Comparison of ENCODE assay signal across 19 cellular contexts in genomic region chr2:2260691-2261268, GRCh38.
A peak's percentile ranks its signal among the peaks of the same experiment; 100 is the strongest.
DNase-seq lines count a peak whose midpoint lies in the region; FAIRE-seq and TF ChIP-seq lines count a peak whose summit lies in the region.
"Had no signal": no experiment of that assay in that cellular context is flagged by ENCODE, and none has a peak within 500 bp of the region (broad histone marks: within the 10 kb centered on the region; RNA-seq: fewer than 3 reads in every experiment).

No MANE protein-coding gene starts in this region.

- peaks cover 22% of the 10 kb centered on the region for H3K4me1 ChIP-seq in BLaER1
- no peaks in the 10 kb centered on the region for H3K4me1 ChIP-seq in CD8-positive, alpha-beta memory T cell (ENCODE audit: insufficient read depth, low read length)
- H3K4me1 ChIP-seq: Caco-2 had no signal

- CTCF ChIA-PET in CD8-positive, alpha-beta memory T cell (lab: Charles Lee) = no interaction called here

- DNase-seq in HT1080 (ENCODE audit: low read depth) (peak; percentile 57), RPMI7951 (ENCODE audit: low read depth) (peak; percentile 25), left kidney (ENCODE audit: low read depth, low spot score) (peak; percentile 62), GM12892 (ENCODE audit: insufficient read length) (no peak), NCI-H510A (lab: John Stamatoyannopoulos, UW) (no peak), anterior cingulate cortex (lab: John Stamatoyannopoulos, UW) (no peak)
- no peak for DNase-seq in CD8-positive, alpha-beta memory T cell
- DNase-seq: Caco-2, DMS153, H9, IMR-90, Karpas-422, NCI-H1417, NCI-H187 treated with DMSO at 0.1 percent for 48 hours, NCI-H226, NCI-H526, RPMI8226, SIG-M5 had no signal

- H3K27me3 ChIP-seq in BLaER1 = no peaks in the 10 kb centered on the region
- H3K27me3 ChIP-seq in CD8-positive, alpha-beta memory T cell (ENCODE audit: insufficient read depth, low read length, poor library complexity, severe bottlenecking) = no peaks in the 10 kb centered on the region

- no peak for FAIRE-seq in GM12892 (lab: Jason Lieb, UNC)

- POLR2A ChIA-PET in CD8-positive, alpha-beta memory T cell (lab: Charles Lee) = no interaction called here

- H3K9me3 ChIP-seq in BLaER1 = peaks cover 18% of the 10 kb centered on the region
- H3K9me3 ChIP-seq in CD8-positive, alpha-beta memory T cell (ENCODE audit: low read length) = no peaks in the 10 kb centered on the region
- H3K9me3 ChIP-seq: Caco-2 had no signal

- no peak for TF ChIP-seq POLR2A in GM12892 (IDR thresholded peaks at IDR 0.05; ENCODE audit: low read depth, low read length)

- H3K36me3 Mint-ChIP-seq in CD8-positive, alpha-beta memory T cell = no peaks in the 10 kb centered on the region

- no peak overlapping the region for H3K27ac ChIP-seq in BLaER1
- H3K27ac ChIP-seq in CD8-positive, alpha-beta memory T cell (ENCODE audit: low read depth, low read length) = no peak overlapping the region

- H3K9me3 Mint-ChIP-seq in CD8-positive, alpha-beta memory T cell = peaks cover 0 to 7% (median 4%) of the 10 kb centered on the region in 5 donors

- no peak overlapping the region for H3K4me3 ChIP-seq in BLaER1
- H3K4me3 ChIP-seq in CD8-positive, alpha-beta memory T cell (ENCODE audit: low read length) = no peak overlapping the region

- peaks cover 0 to 4% of the 10 kb centered on the region in 2 donors for H3K27me3 Mint-ChIP-seq in CD8-positive, alpha-beta memory T cell

- H3K4me1 Mint-ChIP-seq in CD8-positive, alpha-beta memory T cell = no peaks in the 10 kb centered on the region

- H4K20me1 ChIP-seq in BLaER1 = no peaks in the 10 kb centered on the region

- no peak overlapping the region for H3K4me3 Mint-ChIP-seq in CD8-positive, alpha-beta memory T cell
- H3K4me3 Mint-ChIP-seq: H9 had no signal

- H3K27ac Mint-ChIP-seq in CD8-positive, alpha-beta memory T cell = no peak overlapping the region
- H3K27ac Mint-ChIP-seq: H9 had no signal

- no peaks in the 10 kb centered on the region for H3K36me3 ChIP-seq in BLaER1
- H3K36me3 ChIP-seq in CD8-positive, alpha-beta memory T cell (ENCODE audit: insufficient read depth, low read length) = no peaks in the 10 kb centered on the region

- H3K4me2 ChIP-seq in BLaER1 = peak overlapping the region; percentile 47

- no peak overlapping the region for H3K9ac ChIP-seq in BLaER1

Comparison
In these comparisons a context has a peak if more than half of its experiments do, and no peak if none do; other contexts are left out.
1. DNase-seq: peak in HT1080 (single experiment), RPMI7951 (single experiment) and left kidney (single experiment); none in CD8-positive, alpha-beta memory T cell (0 of 5), GM12892 (single experiment), NCI-H510A (single experiment) and anterior cingulate cortex (0 of 58).